ENCODE assay signal across 20 cellular contexts in genomic region chr5:71011194-71011792, GRCh38.
"Had no signal": no experiment of that assay in that cellular context is flagged by ENCODE, and none has a peak within 500 bp of the region (broad histone marks: within the 10 kb centered on the region; RNA-seq: fewer than 3 reads in every experiment).

No MANE protein-coding gene starts in this region.

- H3K27ac ChIP-seq: breast epithelium, coronary artery, left lung, suprapubic skin, transverse colon, vagina had no signal

- H3K36me3 Mint-ChIP-seq: activated naive CD4-positive, alpha-beta T cell treated with anti-CD3 and anti-CD28 coated beads, Interleukin-2, amount 50 U/mL, for 24 hours; mesothelial cell of epicardium had no signal

- ATAC-seq: left lung; stimulated activated naive CD8-positive, alpha-beta T cell treated with anti-CD3 and anti-CD28 coated beads, Interleukin-15, amount 100 ng/mL, for 72 hours had no signal

- H3K27me3 Mint-ChIP-seq: activated naive CD4-positive, alpha-beta T cell treated with anti-CD3 and anti-CD28 coated beads, Interleukin-2, amount 50 U/mL, for 24 hours; stimulated activated naive CD8-positive, alpha-beta T cell treated with anti-CD3 and anti-CD28 coated beads, Interleukin-15, amount 100 ng/mL, for 72 hours had no signal

- H3K9me3 ChIP-seq: breast epithelium, left lung, suprapubic skin, transverse colon, vagina had no signal

- H3K4me1 ChIP-seq: breast epithelium, suprapubic skin, transverse colon, vagina had no signal

- H3K27ac Mint-ChIP-seq: activated naive CD4-positive, alpha-beta T cell treated with anti-CD3 and anti-CD28 coated beads, Interleukin-2, amount 50 U/mL, for 24 hours; mesothelial cell of epicardium; nephron; stimulated activated naive CD8-positive, alpha-beta T cell treated with anti-CD3 and anti-CD28 coated beads, Interleukin-15, amount 100 ng/mL, for 72 hours; T-helper 2 cell treated with Interferon-gamma antibody and Interleukin-4, amounts not matched to agents 5 μg/mL and 100 μg/mL, for 36 hours had no signal

- H3K9me3 Mint-ChIP-seq: activated naive CD4-positive, alpha-beta T cell treated with anti-CD3 and anti-CD28 coated beads, Interleukin-2, amount 50 U/mL, for 24 hours; mesothelial cell of epicardium; nephron; stimulated activated naive CD8-positive, alpha-beta T cell treated with anti-CD3 and anti-CD28 coated beads, Interleukin-15, amount 100 ng/mL, for 72 hours; T-helper 2 cell treated with Interferon-gamma antibody and Interleukin-4, amounts not matched to agents 5 μg/mL and 100 μg/mL, for 36 hours had no signal

- H3K4me3 Mint-ChIP-seq: activated naive CD4-positive, alpha-beta T cell treated with anti-CD3 and anti-CD28 coated beads, Interleukin-2, amount 50 U/mL, for 24 hours; mesothelial cell of epicardium; nephron; stimulated activated naive CD8-positive, alpha-beta T cell treated with anti-CD3 and anti-CD28 coated beads, Interleukin-15, amount 100 ng/mL, for 72 hours; T-helper 2 cell treated with Interferon-gamma antibody and Interleukin-4, amounts not matched to agents 5 μg/mL and 100 μg/mL, for 36 hours had no signal

- H3K27me3 ChIP-seq: breast epithelium, left lung, suprapubic skin, transverse colon, vagina had no signal

- DNase-seq: activated CD4-positive, alpha-beta T cell treated with anti-CD3 and anti-CD28 coated beads for 48 hours; activated CD4-positive, CD25-positive, alpha-beta regulatory T cell; activated CD8-positive, alpha-beta memory T cell treated with anti-CD3 and anti-CD28 coated beads, Interleukin-2, amount 50 U/mL, for 4 hours; activated effector memory CD4-positive, alpha-beta T cell treated with Interleukin-2 at 50 U/mL for 16 hours; activated T-cell treated with anti-CD3 and anti-CD28 coated beads, Interleukin-2, amount 50 U/mL, for 48 hours; foreskin fibroblast; hippocampal formation; left lung; nucleus accumbens; stimulated activated CD4-positive, alpha-beta T cell treated with anti-CD3 and anti-CD28 coated beads, Interleukin-4, amount 100 ng/mL, for 1 hour; stimulated activated naive CD8-positive, alpha-beta T cell treated with anti-CD3 and anti-CD28 coated beads, Interleukin-15, amount 100 ng/mL, for 72 hours; transverse colon had no signal

- H3K4me3 ChIP-seq: breast epithelium, coronary artery, left lung, suprapubic skin, transverse colon, vagina had no signal

- H3K4me1 Mint-ChIP-seq: activated naive CD4-positive, alpha-beta T cell treated with anti-CD3 and anti-CD28 coated beads, Interleukin-2, amount 50 U/mL, for 24 hours; mesothelial cell of epicardium; nephron; stimulated activated naive CD8-positive, alpha-beta T cell treated with anti-CD3 and anti-CD28 coated beads, Interleukin-15, amount 100 ng/mL, for 72 hours had no signal

- H3K36me3 ChIP-seq: breast epithelium, suprapubic skin, transverse colon, vagina had no signal
